In genomic region chr7:27103489-27104226, GRCh38 we compare ENCODE assay signal across 1 cellular context.
TF ChIP-seq lines count a peak whose summit lies in the region.

No MANE protein-coding gene starts in this region.

TF ChIP-seq in liver, 16 proteins besides CTCF, POLR2A, EP300 and RAD21 (continued from another document):
- TF ChIP-seq EGR1 (IDR thresholded peaks at IDR 0.05; ENCODE audit: low read depth in 2 of 2), result no peak
- no peak for TF ChIP-seq ATF3 (IDR thresholded peaks at IDR 0.05)
- TF ChIP-seq HNF4A (conservative IDR thresholded peaks at IDR 0.05), result no peak
- no peak for TF ChIP-seq ZBTB33 (IDR thresholded peaks at IDR 0.05)
- no peak for TF ChIP-seq SP1 (IDR thresholded peaks at IDR 0.05)
